In the genomic region with DNA sequence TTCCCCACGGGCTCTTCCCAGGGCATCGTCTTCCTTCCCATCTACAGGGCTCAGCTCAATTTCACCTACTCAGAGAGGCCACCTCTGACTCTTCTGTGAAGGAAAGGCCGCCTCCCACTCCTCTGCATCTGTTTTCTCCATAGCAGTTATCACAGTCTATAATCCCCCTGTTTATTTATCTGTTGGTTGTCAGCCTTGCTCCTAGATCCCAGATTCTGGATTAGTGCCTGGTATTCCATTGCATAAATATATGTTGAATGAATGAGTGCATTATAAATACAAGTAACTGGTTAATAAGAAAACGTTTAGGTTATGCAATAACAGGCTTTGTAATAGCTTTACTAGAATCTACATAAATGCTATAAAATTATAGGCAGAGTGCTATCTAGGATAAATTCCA, we compare ENCODE assay signal across 25 cellular contexts. TPM values are rescaled to one million over a fixed set of nuclear protein-coding genes. Genes with fewer than 3 reads are reported as not detected.
A peak's percentile ranks its signal among the peaks of the same experiment; 100 is the strongest.
DNase-seq lines count a peak whose midpoint lies in the region; ATAC-seq and TF ChIP-seq lines count a peak whose summit lies in the region.
"Had no signal": no experiment of that assay in that cellular context is flagged by ENCODE, and none has a peak within 500 bp of the region (broad histone marks: within the 10 kb centered on the region; RNA-seq: fewer than 3 reads in every experiment).

No MANE protein-coding gene starts in this region.

- no peaks in the 10 kb centered on the region for H3K4me1 ChIP-seq in thyroid gland
- H3K4me1 ChIP-seq: BE2C had no signal

- H3K4me1 Mint-ChIP-seq in Calu3 (ENCODE audit: low read depth, unreplicated experiment): no peaks in the 10 kb centered on the region
- peaks cover 22% of the 10 kb centered on the region for H3K4me1 Mint-ChIP-seq in activated T-helper 17 cell treated with anti-CD3 and anti-CD28 coated beads, Interleukin-2, amount 50 U/mL, for 72 hours

- no peak for TF ChIP-seq CTCF in Calu3 (IDR thresholded peaks at IDR 0.05; ENCODE audit: unreplicated experiment)
- TF ChIP-seq CTCF in thyroid gland (IDR thresholded peaks at IDR 0.05): no peak

- no peaks in the 10 kb centered on the region for H3K27me3 Mint-ChIP-seq in Calu3 (ENCODE audit: unreplicated experiment)
- H3K27me3 Mint-ChIP-seq in activated T-helper 17 cell treated with anti-CD3 and anti-CD28 coated beads, Interleukin-2, amount 50 U/mL, for 72 hours: no peaks in the 10 kb centered on the region
- H3K27me3 Mint-ChIP-seq: CD4-positive, CD25-positive, alpha-beta regulatory T cell had no signal

- peak; percentile 25 for ATAC-seq in activated T-helper 17 cell treated with anti-CD3 and anti-CD28 coated beads, Interleukin-2, amount 50 U/mL, for 72 hours (replicated peaks)
- no peak for ATAC-seq in GM18519 (IDR thresholded peaks at IDR 0.05; ENCODE audit: low FRiP score, unreplicated experiment)
- ATAC-seq: HepG2 had no signal

- H3K36me3 ChIP-seq in thyroid gland: peaks cover 14 to 15% of the 10 kb centered on the region in 2 donors

- 89 to 91% methylated on average over 4 of the region's 4 CpGs for WGBS in thyroid gland, 2 donors

- H3K27ac ChIP-seq in thyroid gland: no peak overlapping the region
- H3K27ac ChIP-seq: HL-60, SJSA1 had no signal

- H3K9me3 Mint-ChIP-seq in Calu3 (ENCODE audit: low read depth, unreplicated experiment): no peaks in the 10 kb centered on the region
- no peaks in the 10 kb centered on the region for H3K9me3 Mint-ChIP-seq in activated T-helper 17 cell treated with anti-CD3 and anti-CD28 coated beads, Interleukin-2, amount 50 U/mL, for 72 hours
- H3K9me3 Mint-ChIP-seq: CD4-positive, CD25-positive, alpha-beta regulatory T cell had no signal

- no peak for TF ChIP-seq POLR2A in thyroid gland (IDR thresholded peaks at IDR 0.05)

- CTCF ChIA-PET in Calu3 (lab: Charles Lee): no interaction called here

- no peaks in the 10 kb centered on the region for H3K27me3 ChIP-seq in thyroid gland
- H3K27me3 ChIP-seq: BE2C, SJSA1 had no signal

- intact Hi-C loops in Calu3 (cut with micrococcal nuclease; ENCODE audit: unreplicated experiment): no loop called here
- intact Hi-C loops in thyroid gland (cut with DNase I): no loop called here

- H3K27ac Mint-ChIP-seq in Calu3 (ENCODE audit: unreplicated experiment): peak overlapping the region; percentile 28
- no peak overlapping the region for H3K27ac Mint-ChIP-seq in activated T-helper 17 cell treated with anti-CD3 and anti-CD28 coated beads, Interleukin-2, amount 50 U/mL, for 72 hours

- DNase-seq in Calu3: no peak
- peak; percentile 6 for DNase-seq in M059J (ENCODE audit: low read depth)
- DNase-seq in left kidney (ENCODE audit: low read depth, low spot score): peak; percentile 45
- DNase-seq in GM19238 (ENCODE audit: insufficient read length, low spot score): no peak
- no peak for DNase-seq in thyroid gland
- no peak for DNase-seq in NK-92 (lab: John Stamatoyannopoulos, UW; ENCODE audit: unreplicated experiment)
- DNase-seq: 8988T; BE2C; CD4-positive, CD25-positive, alpha-beta regulatory T cell; COR-L47; DND-41; KG1; NCI-H1105; NCI-H2029 treated with DMSO at 0.1 percent for 48 hours; NCI-H345; NCI-H524; NCI-H774; OCI-M1 had no signal

- BruUV-seq in Calu3 (replicated peaks; lab: Mats Ljungman, UMichigan): no TSS peak

- no peak overlapping the region for H3K4me3 Mint-ChIP-seq in Calu3 (ENCODE audit: low read depth, unreplicated experiment)
- no peak overlapping the region for H3K4me3 Mint-ChIP-seq in activated T-helper 17 cell treated with anti-CD3 and anti-CD28 coated beads, Interleukin-2, amount 50 U/mL, for 72 hours
- H3K4me3 Mint-ChIP-seq: CD4-positive, CD25-positive, alpha-beta regulatory T cell had no signal

- H3K4me3 ChIP-seq in thyroid gland (replicated peaks in 1 of 3): no peak overlapping the region
- H3K4me3 ChIP-seq: GM12878, SJSA1 had no signal

- H3K9me3 ChIP-seq in thyroid gland: no peaks in the 10 kb centered on the region
- H3K9me3 ChIP-seq: BE2C, SJSA1 had no signal

- no peaks in the 10 kb centered on the region for H3K36me3 Mint-ChIP-seq in Calu3 (ENCODE audit: insufficient read depth, unreplicated experiment)
- H3K36me3 Mint-ChIP-seq in activated T-helper 17 cell treated with anti-CD3 and anti-CD28 coated beads, Interleukin-2, amount 50 U/mL, for 72 hours (ENCODE audit: low read depth): peaks cover 44% of the 10 kb centered on the region

RNA-seq across cellular contexts. Expression of a gene that starts 52.9 kb away (rescaled TPM):
- not detected in 2 replicates for total RNA-seq in Calu3 (2022)
- total RNA-seq in M059J (2014; rRNA removed; shearing (Covaris generic)): 0.20 TPM in 1 of 2 replicates, not detected in the other
- 10 to 100 TPM in 1 of 2 donors, 1 to 10 TPM in 1; 7.0 to 12.8 TPM for total RNA-seq in activated T-helper 17 cell treated with anti-CD3 and anti-CD28 coated beads, Interleukin-2, amount 50 U/mL, for 72 hours
- under 1 TPM in 2 of 4 donors, not detected in 2; 0.40 to 0.44 TPM for total RNA-seq in thyroid gland
- total RNA-seq: HepG2, HT-29, SJSA1 had no signal

Comparison
In these comparisons a context has a peak if more than half of its experiments do, and no peak if none do; other contexts are left out.
1. DNase-seq: peak in M059J (single experiment) and left kidney (single experiment); none in Calu3 (single experiment), GM19238 (single experiment), thyroid gland (0 of 2) and NK-92 (single experiment).